1 cellular context compared by ENCODE assay signal in the genomic region with DNA sequence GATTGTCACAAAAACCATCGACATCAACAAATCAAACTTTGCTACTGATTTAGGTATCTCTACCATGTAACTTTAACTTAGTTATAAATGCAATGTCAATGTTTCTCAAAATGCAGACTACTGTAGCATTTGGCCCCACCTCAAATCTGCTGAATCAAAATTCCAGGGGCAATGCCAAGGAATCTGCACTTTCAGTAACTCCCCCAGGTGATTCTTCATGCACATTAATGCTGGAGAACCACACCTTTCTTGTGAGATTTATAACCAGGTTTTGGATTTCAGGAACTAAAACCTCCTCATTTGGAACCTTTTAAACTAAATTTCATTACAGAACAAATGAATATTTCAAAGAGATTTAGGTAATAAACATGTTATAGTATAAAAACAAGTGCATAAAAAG.
A peak's percentile ranks its signal among the peaks of the same experiment; 100 is the strongest.
TF ChIP-seq lines count a peak whose summit lies in the region.

No MANE protein-coding gene starts in this region.

TF ChIP-seq in Ishikawa, 13 proteins besides CTCF, POLR2A, EP300 and RAD21 (continued from another document):
- peak; percentile 69 for TF ChIP-seq FOXM1 (IDR thresholded peaks at IDR 0.05; ENCODE audit: borderline replicate concordance, low read depth)
- TF ChIP-seq TEAD4 (IDR thresholded peaks at IDR 0.05): peak; percentile 91
